In genomic region chr3:21094686-21095085, GRCh38 we compare ENCODE assay signal across 4 cellular contexts.
"Had no signal": no experiment of that assay in that cellular context is flagged by ENCODE, and none has a peak within 500 bp of the region (broad histone marks: within the 10 kb centered on the region; RNA-seq: fewer than 3 reads in every experiment).

No MANE protein-coding gene starts in this region.

- H3K27ac ChIP-seq: HL-60 had no signal

- H3K4me3 ChIP-seq: K562 had no signal

- DNase-seq: IMR-90, KBM-7 had no signal
